33 cellular contexts compared by ENCODE assay signal in the genomic region with DNA sequence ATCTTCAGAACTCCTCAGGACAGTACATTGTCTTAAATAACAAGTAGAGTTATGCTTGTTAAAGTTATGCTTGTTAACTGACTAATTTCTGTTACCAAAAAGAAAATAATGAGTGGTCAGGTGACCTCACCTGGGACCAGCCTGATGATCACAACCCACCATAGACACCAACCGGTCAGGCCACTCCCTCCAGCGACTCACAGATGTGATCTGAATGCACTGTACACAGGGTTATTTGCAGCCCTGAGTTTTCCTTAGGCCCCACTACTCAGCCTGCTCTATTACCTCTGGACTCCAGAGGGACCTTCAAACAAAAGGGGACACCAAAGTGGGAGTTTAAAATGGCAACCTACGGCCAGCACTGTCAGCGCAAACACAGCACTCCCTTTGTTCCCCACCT. TPM values are rescaled to one million over a fixed set of nuclear protein-coding genes. Genes with fewer than 3 reads are reported as not detected.
DNase-seq lines count a peak whose midpoint lies in the region; ATAC-seq and TF ChIP-seq lines count a peak whose summit lies in the region.
"Had no signal": no experiment of that assay in that cellular context is flagged by ENCODE, and none has a peak within 500 bp of the region (broad histone marks: within the 10 kb centered on the region; RNA-seq: fewer than 3 reads in every experiment).

No MANE protein-coding gene starts in this region.

- 92% methylated on average over 4 of the region's 4 CpGs for WGBS in mammary epithelial cell (ENCODE audit: low coverage, missing lambda C conversion rate)

- DNase-seq in mammary epithelial cell, result peak; percentile 53
- no peak for DNase-seq in MCF 10A (ENCODE audit: unreplicated experiment)
- DNase-seq in PC-3, result peak; percentile 31
- DNase-seq in epithelial cell of esophagus (ENCODE audit: low read depth), result peak; percentile 46
- DNase-seq in sciatic nerve (ENCODE audit: low spot score), result no peak
- DNase-seq in DMS79 (lab: John Stamatoyannopoulos, UW), result no peak
- DNase-seq in stimulated activated CD4-positive, alpha-beta T cell treated with anti-CD3 and anti-CD28 coated beads, Interleukin-12 subunit alpha, Interleukin-12 subunit beta, amount 100 ng/mL, for 4 hours, result no peak
- DNase-seq: activated CD4-positive, alpha-beta T cell treated with anti-CD3 and anti-CD28 coated beads, Interleukin-2, amount 50 U/mL, for 1 hour; activated CD8-positive, alpha-beta memory T cell treated with anti-CD3 and anti-CD28 coated beads, Interleukin-2, amount 10 ng/mL, durations not matched to agents 7 days and 5 days; activated naive CD4-positive, alpha-beta T cell; activated naive CD8-positive, alpha-beta T cell treated with anti-CD3 and anti-CD28 coated beads, Interleukin-2, amount 50 U/mL, for 24 hours; activated T-cell treated with anti-CD3 and anti-CD28 coated beads, Interleukin-2, amount 50 U/mL, for 48 hours; AML-193; CD4-positive, CD25-positive, alpha-beta regulatory T cell; dorsolateral prefrontal cortex; EL; H7; hypothalamus; immature natural killer cell; NCI-H1436 treated with DMSO at 0.1 percent for 48 hours; NCI-H2107; NCI-H446 treated with DMSO at 0.1 percent for 48 hours; NCI-H82; pancreas; spleen; stimulated activated CD8-positive, alpha-beta memory T cell treated with anti-CD3 and anti-CD28 coated beads, Interleukin-4, amount 100 ng/mL, for 48 hours; T1000; tibial artery; WERI-Rb-1 had no signal

- H3K4me3 ChIP-seq in mammary epithelial cell (replicated peaks in 1 of 3; ENCODE audit: insufficient read depth in 1 of 3, low read depth in 2 of 3, low read length in 3 of 3) (no peak overlapping the region), PC-3 (ENCODE audit: low read length) (no peak overlapping the region), epithelial cell of esophagus (ENCODE audit: low read length) (no peak overlapping the region)
- H3K4me3 ChIP-seq: dorsolateral prefrontal cortex, pancreas, spleen, tibial artery had no signal

- H3K9me2 ChIP-seq in PC-3 (replicated peaks; ENCODE audit: low read length), result no peaks in the 10 kb centered on the region

- no peaks in the 10 kb centered on the region for H3K27me3 ChIP-seq in mammary epithelial cell (ENCODE audit: insufficient read depth, low read length)
- H3K27me3 ChIP-seq in PC-3 (ENCODE audit: low read length), result no peaks in the 10 kb centered on the region
- H3K27me3 ChIP-seq: dorsolateral prefrontal cortex, pancreas, spleen, tibial artery had no signal

- dilution Hi-C loops in mammary epithelial cell (cut with HindIII; ENCODE audit: low sequenced_read_pairs), result no loop called here

- TF ChIP-seq CTCF in mammary epithelial cell (conservative IDR thresholded peaks at IDR 0.05 in 1 of 2, IDR thresholded peaks at IDR 0.05 in 1 of 2; ENCODE audit: extremely low read depth in 1 of 2, insufficient read depth in 1 of 2, low read depth in 1 of 2, low read length in 2 of 2) (no peak), MCF 10A (IDR thresholded peaks at IDR 0.05; ENCODE audit: unreplicated experiment) (no peak), PC-3 (conservative IDR thresholded peaks at IDR 0.05; ENCODE audit: low read depth, low read length) (no peak), epithelial cell of esophagus (IDR thresholded peaks at IDR 0.05; ENCODE audit: insufficient read depth, low read depth, low read length, missing control alignments) (no peak)

- H3K4me1 Mint-ChIP-seq in MCF 10A (ENCODE audit: insufficient read depth, unreplicated experiment), result no peaks in the 10 kb centered on the region
- H3K4me1 Mint-ChIP-seq: activated CD8-positive, alpha-beta memory T cell treated with anti-CD3 and anti-CD28 coated beads, Interleukin-2, amount 10 ng/mL, durations not matched to agents 7 days and 5 days; activated naive CD8-positive, alpha-beta T cell treated with anti-CD3 and anti-CD28 coated beads, Interleukin-2, amount 50 U/mL, for 24 hours; immature natural killer cell had no signal

- no TSS peak for BruUV-seq in mammary epithelial cell (replicated peaks; lab: Mats Ljungman, UMichigan)
- no TSS peak for BruUV-seq in MCF 10A (replicated peaks; lab: Mats Ljungman, UMichigan)
- BruUV-seq in PC-3 (replicated peaks; lab: Mats Ljungman, UMichigan), result no TSS peak

- H3K4me1 ChIP-seq in mammary epithelial cell (ENCODE audit: insufficient read depth, low read length), result no peaks in the 10 kb centered on the region
- H3K4me1 ChIP-seq in PC-3 (ENCODE audit: insufficient read depth, low read length), result peaks cover 6% of the 10 kb centered on the region; the same call in 1 of the 2 replicates
- H3K4me1 ChIP-seq: spleen, tibial artery had no signal

- no peak overlapping the region for H3K4me2 ChIP-seq in mammary epithelial cell (ENCODE audit: insufficient read depth, low read depth, low read length)
- no peak overlapping the region for H3K4me2 ChIP-seq in PC-3 (ENCODE audit: low read length)

- H3K36me3 Mint-ChIP-seq in MCF 10A (ENCODE audit: insufficient read depth, unreplicated experiment), result peaks cover 5% of the 10 kb centered on the region

- no peak overlapping the region for H3K27ac Mint-ChIP-seq in MCF 10A (ENCODE audit: low read depth, unreplicated experiment)
- H3K27ac Mint-ChIP-seq: activated CD8-positive, alpha-beta memory T cell treated with anti-CD3 and anti-CD28 coated beads, Interleukin-2, amount 10 ng/mL, durations not matched to agents 7 days and 5 days; activated naive CD8-positive, alpha-beta T cell treated with anti-CD3 and anti-CD28 coated beads, Interleukin-2, amount 50 U/mL, for 24 hours; CD4-positive, CD25-positive, alpha-beta regulatory T cell; immature natural killer cell; memory B cell had no signal

- H2AFZ ChIP-seq in mammary epithelial cell (ENCODE audit: low read depth, low read length) (no peak overlapping the region), PC-3 (ENCODE audit: low read length) (no peak overlapping the region)

- in situ Hi-C loops in mammary epithelial cell (cut with MboI; ENCODE audit: low sequenced_read_pairs in 2 of 2), result no loop called here

- intact Hi-C loops in mammary epithelial cell (cut with micrococcal nuclease), result no loop called here
- intact Hi-C loops in MCF 10A (cut with micrococcal nuclease), result no loop called here
- intact Hi-C loops in PC-3 (cut with micrococcal nuclease), result no loop called here
- intact Hi-C loops in sciatic nerve (cut with DNase I), result no loop called here

- POLR2A ChIA-PET in MCF 10A (lab: Yijun Ruan, JAX), result interaction anchor here (0.6 to 0.7 kb wide), 2 partner anchors 559 to 915 kb away, joined by 3 to 4 read pairs; no protein-coding TSS in a partner anchor
- POLR2A ChIA-PET in PC-3 (lab: Charles Lee; ENCODE audit: unreplicated experiment), result no interaction called here

- no peak overlapping the region for H3K27ac ChIP-seq in mammary epithelial cell (ENCODE audit: insufficient read depth, low read depth, low read length)
- no peak overlapping the region for H3K27ac ChIP-seq in PC-3 (ENCODE audit: low read length)
- H3K27ac ChIP-seq: dorsolateral prefrontal cortex, HL-60, pancreas, spleen, WERI-Rb-1 had no signal

- no peak for ATAC-seq in PC-3
- peak; percentile 34 for ATAC-seq in sciatic nerve
- ATAC-seq in GM21529 (IDR thresholded peaks at IDR 0.05; ENCODE audit: unreplicated experiment), result no peak
- ATAC-seq: activated CD8-positive, alpha-beta memory T cell treated with anti-CD3 and anti-CD28 coated beads, Interleukin-2, amount 10 ng/mL, durations not matched to agents 7 days and 5 days; activated naive CD8-positive, alpha-beta T cell treated with anti-CD3 and anti-CD28 coated beads, Interleukin-2, amount 50 U/mL, for 24 hours; left lobe of liver; pancreas had no signal

- no peaks in the 10 kb centered on the region for H3K9me3 Mint-ChIP-seq in MCF 10A (ENCODE audit: unreplicated experiment)
- H3K9me3 Mint-ChIP-seq: activated naive CD8-positive, alpha-beta T cell treated with anti-CD3 and anti-CD28 coated beads, Interleukin-2, amount 50 U/mL, for 24 hours; CD4-positive, CD25-positive, alpha-beta regulatory T cell; immature natural killer cell had no signal

- H3K9ac ChIP-seq in mammary epithelial cell (ENCODE audit: insufficient read depth, low read length) (no peak overlapping the region), PC-3 (ENCODE audit: low read length) (no peak overlapping the region)

- H3K36me3 ChIP-seq in mammary epithelial cell (ENCODE audit: insufficient read depth, low read length), result no peaks in the 10 kb centered on the region
- no peaks in the 10 kb centered on the region for H3K36me3 ChIP-seq in PC-3 (ENCODE audit: low read depth, low read length)
- H3K36me3 ChIP-seq: pancreas, spleen, tibial artery, WERI-Rb-1 had no signal

- no peak overlapping the region for H3K4me3 Mint-ChIP-seq in MCF 10A (ENCODE audit: unreplicated experiment)
- H3K4me3 Mint-ChIP-seq: activated CD8-positive, alpha-beta memory T cell treated with anti-CD3 and anti-CD28 coated beads, Interleukin-2, amount 10 ng/mL, durations not matched to agents 7 days and 5 days; activated naive CD8-positive, alpha-beta T cell treated with anti-CD3 and anti-CD28 coated beads, Interleukin-2, amount 50 U/mL, for 24 hours; CD4-positive, CD25-positive, alpha-beta regulatory T cell; immature natural killer cell; memory B cell had no signal

- H3K9me3 ChIP-seq in mammary epithelial cell (replicated peaks; ENCODE audit: insufficient read depth, low read length) (no peaks in the 10 kb centered on the region), PC-3 (ENCODE audit: low read length) (no peaks in the 10 kb centered on the region)
- H3K9me3 ChIP-seq: pancreas, spleen, tibial artery had no signal

- H3K27me3 Mint-ChIP-seq in MCF 10A (ENCODE audit: insufficient read depth, unreplicated experiment), result no peaks in the 10 kb centered on the region
- H3K27me3 Mint-ChIP-seq: activated CD8-positive, alpha-beta memory T cell treated with anti-CD3 and anti-CD28 coated beads, Interleukin-2, amount 10 ng/mL, durations not matched to agents 7 days and 5 days; activated naive CD8-positive, alpha-beta T cell treated with anti-CD3 and anti-CD28 coated beads, Interleukin-2, amount 50 U/mL, for 24 hours; CD4-positive, CD25-positive, alpha-beta regulatory T cell; memory B cell had no signal

- CTCF ChIA-PET in mammary epithelial cell (lab: Charles Lee; ENCODE audit: low non-redundant PET) (no interaction called here), MCF 10A (lab: Yijun Ruan, JAX) (interaction anchor here (1.3 kb wide), 1 partner anchor 94 kb away, joined by 4 read pairs; no protein-coding TSS in a partner anchor), PC-3 (lab: Charles Lee) (no interaction called here)

- H4K20me1 ChIP-seq in mammary epithelial cell (ENCODE audit: insufficient read depth, low read length), result no peaks in the 10 kb centered on the region
- no peaks in the 10 kb centered on the region for H4K20me1 ChIP-seq in PC-3 (ENCODE audit: low read length)

- H3K79me2 ChIP-seq in mammary epithelial cell (ENCODE audit: insufficient read depth, low read length) (no peaks in the 10 kb centered on the region), PC-3 (ENCODE audit: low read length) (no peaks in the 10 kb centered on the region)

- H3F3A ChIP-seq in PC-3 (ENCODE audit: low read length, unreplicated experiment), result no peaks in the 10 kb centered on the region

RNA-seq across cellular contexts. Expression of a gene that starts 55.3 kb away (rescaled TPM):
- 1 to 10 TPM; 5.4 to 7.8 TPM for total RNA-seq in mammary epithelial cell
- 5.0 TPM for polyA plus RNA-seq in mammary epithelial cell
- polyA minus RNA-seq in mammary epithelial cell, result 5.4 TPM
- total RNA-seq in MCF 10A (2022), result 5.2 and 7.9 TPM in 2 replicates
- total RNA-seq in PC-3 (2014; rRNA removed), result 7.1 and 8.1 TPM in 2 replicates
- 7.0 TPM for total RNA-seq in sciatic nerve

Comparison
In these comparisons a context has a peak if more than half of its experiments do, and no peak if none do; other contexts are left out.
1. DNase-seq: peak in mammary epithelial cell (single experiment), PC-3 (single experiment) and epithelial cell of esophagus (single experiment); none in MCF 10A (single experiment), sciatic nerve (single experiment), DMS79 (single experiment) and stimulated activated CD4-positive, alpha-beta T cell treated with anti-CD3 and anti-CD28 coated beads, Interleukin-12 subunit alpha, Interleukin-12 subunit beta, amount 100 ng/mL, for 4 hours (single experiment).